8 cellular contexts compared by ENCODE assay signal in the genomic region with DNA sequence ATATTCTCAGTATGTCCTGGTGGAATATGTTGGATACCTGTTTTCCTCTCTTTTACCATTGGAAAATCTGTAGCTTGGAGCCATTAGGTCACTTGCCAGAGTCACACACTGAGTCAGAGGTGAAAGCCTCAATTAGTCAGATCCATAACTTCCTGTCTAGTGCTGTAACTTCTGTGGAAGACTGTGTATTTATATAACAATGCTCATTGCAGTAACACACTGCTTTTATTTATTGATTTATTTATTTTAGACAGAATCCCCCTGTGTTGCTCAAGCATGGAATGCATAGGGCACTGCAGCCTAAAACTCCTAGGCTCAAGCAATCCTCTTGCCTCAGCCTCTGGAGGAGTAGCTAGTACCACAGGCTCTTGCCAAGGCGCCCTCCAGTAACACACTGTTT. TPM values are rescaled to one million over a fixed set of nuclear protein-coding genes. Genes with fewer than 3 reads are reported as not detected.
DNase-seq lines count a peak whose midpoint lies in the region; ATAC-seq, FAIRE-seq and TF ChIP-seq lines count a peak whose summit lies in the region.

No MANE protein-coding gene starts in this region.

- peaks cover 37% of the 10 kb centered on the region for H3K4me1 Mint-ChIP-seq in progenitor cell of endocrine pancreas (ENCODE audit: low read depth)

- peaks cover 11% of the 10 kb centered on the region for H3K36me3 Mint-ChIP-seq in progenitor cell of endocrine pancreas (ENCODE audit: insufficient read depth)

- no peak overlapping the region for H2AFZ ChIP-seq in fibroblast of lung (ENCODE audit: low read length)

- H3K4me3 Mint-ChIP-seq in progenitor cell of endocrine pancreas (ENCODE audit: low read depth), result peak overlapping the region; percentile 68

- no peaks in the 10 kb centered on the region for H3K27me3 Mint-ChIP-seq in progenitor cell of endocrine pancreas

- peak overlapping the region; percentile 8 to 81 (median 40) for H3K4me3 ChIP-seq in fibroblast of lung (replicated peaks in 1 of 4; ENCODE audit: control extremely low read depth in 1 of 4, insufficient read depth in 1 of 4, low read depth in 3 of 4, low read length in 4 of 4)

- peak overlapping the region; percentile 70 for H3K27ac ChIP-seq in fibroblast of lung (ENCODE audit: insufficient read depth, low read length)

- H3K4me1 ChIP-seq in fibroblast of lung (ENCODE audit: control insufficient read depth, extremely low read depth, insufficient read depth, low read length), result peaks cover 16% of the 10 kb centered on the region

- no peak overlapping the region for H3K9ac ChIP-seq in fibroblast of lung (ENCODE audit: insufficient read depth, low read length)

- FAIRE-seq in RCC 7860 (lab: Jason Lieb, UNC), result peak; percentile 76

- H3K79me2 ChIP-seq in fibroblast of lung (ENCODE audit: control insufficient read depth, insufficient read depth, low read length), result peaks cover 27% of the 10 kb centered on the region

- peak overlapping the region; percentile 61 for H3K4me2 ChIP-seq in fibroblast of lung (ENCODE audit: extremely low read depth, insufficient read depth, low read length)

- no peaks in the 10 kb centered on the region for H4K20me1 ChIP-seq in fibroblast of lung (ENCODE audit: control insufficient read depth, extremely low read depth, insufficient read depth, low read length)

- H3K36me3 ChIP-seq in fibroblast of lung (ENCODE audit: control insufficient read depth, insufficient read depth, low read length), result no peaks in the 10 kb centered on the region

- no peaks in the 10 kb centered on the region for H3K9me3 ChIP-seq in fibroblast of lung (ENCODE audit: control insufficient read depth, insufficient read depth, low read depth, low read length)

- H3K27me3 ChIP-seq in fibroblast of lung (ENCODE audit: control insufficient read depth, insufficient read depth, low read length), result no peaks in the 10 kb centered on the region

- peak overlapping the region; percentile 76 for H3K27ac Mint-ChIP-seq in progenitor cell of endocrine pancreas

- DNase-seq in Daoy (ENCODE audit: low read depth) (peak; percentile 74), RCC 7860 (ENCODE audit: low spot score) (peak; percentile 70), fibroblast of lung (ENCODE audit: low read depth in 2 of 2) (peak; percentile 80 to 82), progenitor cell of endocrine pancreas (ENCODE audit: low spot score, unreplicated experiment) (no peak), SHP77 treated with DMSO at 0.1 percent for 48 hours (lab: John Stamatoyannopoulos, UW) (no peak), germinal center (ENCODE audit: low spot score) (no peak), GF-D8 (lab: John Stamatoyannopoulos, UW) (no peak)

- TF ChIP-seq CTCF in fibroblast of lung (conservative IDR thresholded peaks at IDR 0.05 in 1 of 2, IDR thresholded peaks at IDR 0.05 in 1 of 2; ENCODE audit: low read depth in 1 of 2, low read length in 2 of 2), result no peak
- no peak for TF ChIP-seq CTCF in progenitor cell of endocrine pancreas (IDR thresholded peaks at IDR 0.05; ENCODE audit: unreplicated experiment)

- ATAC-seq in HG03280 (IDR thresholded peaks at IDR 0.05; ENCODE audit: unreplicated experiment), result no peak

- H3K9me3 Mint-ChIP-seq in progenitor cell of endocrine pancreas (ENCODE audit: low read depth), result no peaks in the 10 kb centered on the region

RNA-seq across cellular contexts. Expression of a gene that starts 1.3 kb away (rescaled TPM):
- total RNA-seq in Daoy (2014; rRNA removed; shearing (Covaris generic)), result 51.0 and 61.8 TPM in 2 replicates
- total RNA-seq in fibroblast of lung, result 92.5 and 153 TPM in 2 replicates
- 48.4 and 66.5 TPM in 2 replicates for polyA plus RNA-seq in fibroblast of lung
- polyA plus RNA-seq in fibroblast of lung (2012), result 60.8 and 83.5 TPM in 2 replicates
- polyA minus RNA-seq in fibroblast of lung (ENCODE audit: low replicate concordance), result 44.2 and 88.0 TPM in 2 replicates
- 73.1 and 83.0 TPM in 2 replicates for total RNA-seq in progenitor cell of endocrine pancreas

Comparison
In these comparisons a context has a peak if more than half of its experiments do, and no peak if none do; other contexts are left out.
1. DNase-seq: peak in Daoy (single experiment), RCC 7860 (single experiment) and fibroblast of lung (2 of 2); none in progenitor cell of endocrine pancreas (single experiment), SHP77 treated with DMSO at 0.1 percent for 48 hours (single experiment), germinal center (single experiment) and GF-D8 (single experiment).